Comparison of ENCODE assay signal across 8 cellular contexts in genomic region chr4:14810121-14810520, GRCh38.
"Had no signal": no experiment of that assay in that cellular context is flagged by ENCODE, and none has a peak within 500 bp of the region (broad histone marks: within the 10 kb centered on the region; RNA-seq: fewer than 3 reads in every experiment).

No MANE protein-coding gene starts in this region.

- H3K9ac ChIP-seq: GM23248 had no signal

- ATAC-seq: HCT116 had no signal

- H3K27ac ChIP-seq: GM23248 had no signal

- H3K27ac Mint-ChIP-seq: H9, HFFc6 had no signal

- H3K4me3 Mint-ChIP-seq: H9, HFFc6 had no signal

- H3K9me3 ChIP-seq: HAP-1 had no signal

- H3K4me3 ChIP-seq: GM23248, HAP-1 had no signal

- H3K4me1 ChIP-seq: HAP-1 had no signal

- H2AFZ ChIP-seq: GM23248 had no signal

- DNase-seq: GM23248, GOT3, H7, H9, HCEC 1CT, HFFc6 had no signal

- H3K36me3 ChIP-seq: HAP-1 had no signal
